Comparison of ENCODE assay signal across 19 cellular contexts in the genomic region with DNA sequence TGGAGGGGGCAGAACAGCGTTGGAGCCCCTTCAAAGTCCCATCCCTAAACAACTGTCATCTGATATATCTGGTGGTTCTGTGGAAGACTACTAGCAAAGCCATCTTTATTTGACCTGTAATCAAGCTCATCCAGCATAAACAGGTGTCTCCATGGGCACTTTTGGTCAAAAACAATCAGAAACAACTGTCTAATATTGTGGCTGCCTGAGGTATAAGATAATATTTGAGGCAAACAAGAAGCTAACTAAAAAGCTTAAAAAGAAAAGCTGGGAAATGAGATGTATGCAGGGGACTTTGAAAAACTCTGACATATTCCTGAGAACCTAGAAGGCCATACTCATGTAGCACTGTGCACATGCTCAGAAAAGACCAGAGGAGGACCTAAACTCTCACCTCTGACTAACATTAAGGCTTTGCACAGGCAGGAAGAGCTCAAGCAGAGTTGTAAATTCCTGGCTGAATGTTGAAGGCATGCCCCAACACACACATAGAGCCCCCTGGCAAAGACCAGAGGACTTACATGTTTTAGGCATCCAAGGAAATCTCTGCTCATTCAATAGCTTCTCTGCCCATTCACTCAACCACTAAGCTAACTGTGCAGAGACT.
"Had no signal": no experiment of that assay in that cellular context is flagged by ENCODE, and none has a peak within 500 bp of the region (broad histone marks: within the 10 kb centered on the region; RNA-seq: fewer than 3 reads in every experiment).

No MANE protein-coding gene starts in this region.

- H3K27ac ChIP-seq: left ventricle myocardium inferior, prostate gland, transverse colon had no signal

- H3K27ac Mint-ChIP-seq: activated CD4-positive, alpha-beta T cell treated with anti-CD3 and anti-CD28 coated beads, Interleukin-2, amount 10 ng/mL, durations not matched to agents 7 days and 5 days; activated naive CD8-positive, alpha-beta T cell treated with anti-CD3 and anti-CD28 coated beads for 36 hours; natural killer cell treated with Interleukin-12 subunit alpha and Interleukin-12 subunit beta and Interleukin-15 and Interleukin-18, amount 100 ng/mL, for 72 hours had no signal

- ATAC-seq: natural killer cell treated with Interleukin-12 subunit alpha and Interleukin-12 subunit beta and Interleukin-15 and Interleukin-18, amount 100 ng/mL, for 72 hours; right cardiac atrium had no signal

- H3K4me1 ChIP-seq: prostate gland had no signal

- H3K4me3 Mint-ChIP-seq: activated CD4-positive, alpha-beta T cell treated with anti-CD3 and anti-CD28 coated beads, Interleukin-2, amount 10 ng/mL, durations not matched to agents 7 days and 5 days; activated naive CD8-positive, alpha-beta T cell treated with anti-CD3 and anti-CD28 coated beads for 36 hours; natural killer cell treated with Interleukin-12 subunit alpha and Interleukin-12 subunit beta and Interleukin-15 and Interleukin-18, amount 100 ng/mL, for 72 hours had no signal

- H3K4me3 ChIP-seq: left ventricle myocardium inferior, prostate gland, transverse colon had no signal

- H3K9me3 ChIP-seq: prostate gland had no signal

- H3K27me3 Mint-ChIP-seq: activated CD4-positive, alpha-beta T cell treated with anti-CD3 and anti-CD28 coated beads, Interleukin-2, amount 10 ng/mL, durations not matched to agents 7 days and 5 days; activated naive CD8-positive, alpha-beta T cell treated with anti-CD3 and anti-CD28 coated beads for 36 hours; natural killer cell treated with Interleukin-12 subunit alpha and Interleukin-12 subunit beta and Interleukin-15 and Interleukin-18, amount 100 ng/mL, for 72 hours had no signal

- DNase-seq: activated CD4-positive, alpha-beta T cell treated with anti-CD3 and anti-CD28 coated beads, Interleukin-2, amount 10 ng/mL, durations not matched to agents 7 days and 5 days; activated CD4-positive, CD25-positive, alpha-beta regulatory T cell; activated CD8-positive, alpha-beta memory T cell treated with anti-CD3 and anti-CD28 coated beads for 24 hours; activated naive CD8-positive, alpha-beta T cell treated with anti-CD3 and anti-CD28 coated beads for 36 hours; amygdala; cerebellar nuclear complex; effector memory CD4-positive, alpha-beta T cell; erythroblast; left ventricle myocardium inferior; mesenchymal stem cell; right cardiac atrium; small intestine; stimulated activated CD4-positive, alpha-beta T cell treated with anti-CD3 and anti-CD28 coated beads, Interleukin-4, amount 100 ng/mL, for 4 hours; stimulated activated CD8-positive, alpha-beta memory T cell treated with anti-CD3 and anti-CD28 coated beads, Interleukin-4, amount 100 ng/mL, for 48 hours; stimulated activated naive CD4-positive, alpha-beta T cell treated with Interleukin-2 at 50 U/mL for 16 hours; substantia nigra; transverse colon had no signal

- H3K27me3 ChIP-seq: transverse colon had no signal

- H3K36me3 ChIP-seq: prostate gland, transverse colon had no signal

- FAIRE-seq: small intestine had no signal
